Comparison of ENCODE assay signal across 23 cellular contexts in the genomic region with DNA sequence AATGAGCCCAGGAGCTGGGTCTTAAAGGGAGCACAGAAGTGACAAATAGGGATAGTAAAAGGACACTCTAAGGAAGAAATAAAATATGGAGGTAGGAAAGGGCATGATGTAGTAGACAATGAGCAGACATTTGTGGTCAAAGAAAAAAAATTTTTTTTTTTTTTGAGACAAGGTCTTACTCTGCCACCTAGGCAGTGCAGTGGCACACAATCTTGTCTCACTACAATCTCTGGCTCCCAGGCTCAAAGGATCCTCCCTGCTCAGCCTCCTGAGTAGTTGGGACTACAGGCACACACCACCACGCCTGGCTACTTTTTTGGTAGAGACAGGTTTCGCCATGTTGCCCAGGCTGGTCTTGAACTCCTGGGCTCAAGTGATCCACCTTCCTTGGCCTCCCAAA.
"Had no signal": no experiment of that assay in that cellular context is flagged by ENCODE, and none has a peak within 500 bp of the region (broad histone marks: within the 10 kb centered on the region; RNA-seq: fewer than 3 reads in every experiment).

No MANE protein-coding gene starts in this region.

- H3K9me3 Mint-ChIP-seq: dendritic cell treated with granulocyte-macrophage colony-stimulating factor and Interleukin-4, amounts not matched to agents 40 ng/mL and 50 ng/mL, for 4 days; endodermal cell; mesothelial cell of epicardium; naive B cell; nephron; stimulated activated memory B cell treated with anti-CD40 and anti-IgM and Interleukin-4, amounts not matched to agents 10 μg/mL and 1 μg/mL and 100 μg/mL, for 72 hours; stimulated activated naive CD8-positive, alpha-beta T cell treated with anti-CD3 and anti-CD28 coated beads, Interleukin-15, amount 100 ng/mL, for 72 hours had no signal

- H3K27me3 Mint-ChIP-seq: dendritic cell treated with granulocyte-macrophage colony-stimulating factor and Interleukin-4, amounts not matched to agents 40 ng/mL and 50 ng/mL, for 4 days; naive B cell; stimulated activated memory B cell treated with anti-CD40 and anti-IgM and Interleukin-4, amounts not matched to agents 10 μg/mL and 1 μg/mL and 100 μg/mL, for 72 hours; stimulated activated naive CD8-positive, alpha-beta T cell treated with anti-CD3 and anti-CD28 coated beads, Interleukin-15, amount 100 ng/mL, for 72 hours had no signal

- H3K27ac Mint-ChIP-seq: dendritic cell treated with granulocyte-macrophage colony-stimulating factor and Interleukin-4, amounts not matched to agents 40 ng/mL and 50 ng/mL, for 4 days; endodermal cell; mesothelial cell of epicardium; nephron; stimulated activated memory B cell treated with anti-CD40 and anti-IgM and Interleukin-4, amounts not matched to agents 10 μg/mL and 1 μg/mL and 100 μg/mL, for 72 hours; stimulated activated naive CD8-positive, alpha-beta T cell treated with anti-CD3 and anti-CD28 coated beads, Interleukin-15, amount 100 ng/mL, for 72 hours had no signal

- DNase-seq: colonic mucosa; effector CD8-positive, alpha-beta T cell; endodermal cell; foreskin fibroblast; heart left ventricle; kidney; mesenchymal stem cell; mucosa of descending colon; naive B cell; nucleus accumbens; right cardiac atrium; sigmoid colon; stimulated activated CD4-positive, alpha-beta T cell treated with anti-CD3 and anti-CD28 coated beads, Interleukin-4, amount 100 ng/mL, for 4 hours; stimulated activated naive CD8-positive, alpha-beta T cell treated with anti-CD3 and anti-CD28 coated beads, Interleukin-15, amount 100 ng/mL, for 72 hours; transverse colon; upper lobe of right lung had no signal

- H3K4me3 Mint-ChIP-seq: dendritic cell treated with granulocyte-macrophage colony-stimulating factor and Interleukin-4, amounts not matched to agents 40 ng/mL and 50 ng/mL, for 4 days; endodermal cell; mesothelial cell of epicardium; naive B cell; nephron; stimulated activated memory B cell treated with anti-CD40 and anti-IgM and Interleukin-4, amounts not matched to agents 10 μg/mL and 1 μg/mL and 100 μg/mL, for 72 hours; stimulated activated naive CD8-positive, alpha-beta T cell treated with anti-CD3 and anti-CD28 coated beads, Interleukin-15, amount 100 ng/mL, for 72 hours had no signal

- H3K4me1 Mint-ChIP-seq: endodermal cell had no signal

- ATAC-seq: esophagus mucosa; gastroesophageal sphincter; heart left ventricle; left lobe of liver; mucosa of descending colon; right cardiac atrium; stimulated activated memory B cell treated with anti-CD40 and anti-IgM and Interleukin-4, amounts not matched to agents 10 μg/mL and 1 μg/mL and 100 μg/mL, for 72 hours; stimulated activated naive CD8-positive, alpha-beta T cell treated with anti-CD3 and anti-CD28 coated beads, Interleukin-15, amount 100 ng/mL, for 72 hours; upper lobe of right lung had no signal

- FAIRE-seq: kidney had no signal
